In genomic region chr1:219317762-219318353, GRCh38 we compare ENCODE assay signal across 10 cellular contexts.
DNase-seq lines count a peak whose midpoint lies in the region; ATAC-seq, FAIRE-seq and TF ChIP-seq lines count a peak whose summit lies in the region.
"Had no signal": no experiment of that assay in that cellular context is flagged by ENCODE, and none has a peak within 500 bp of the region (broad histone marks: within the 10 kb centered on the region; RNA-seq: fewer than 3 reads in every experiment).

No MANE protein-coding gene starts in this region.

- peak; percentile 15 for DNase-seq in GM12891 (ENCODE audit: insufficient read length, low spot score)
- peak; percentile 39 for DNase-seq in WERI-Rb-1
- no peak for DNase-seq in lower lobe of right lung
- no peak for DNase-seq in COR-L47 (lab: John Stamatoyannopoulos, UW)
- DNase-seq: activated T-cell treated with anti-CD3 and anti-CD28 coated beads, Interleukin-2, amount 50 U/mL, for 1 hour had no signal

- H3K9me3 ChIP-seq in WERI-Rb-1 (ENCODE audit: severe bottlenecking), result no peaks in the 10 kb centered on the region
- H3K9me3 ChIP-seq in lower lobe of right lung, result no peaks in the 10 kb centered on the region

- H3K4me3 ChIP-seq in WERI-Rb-1 (ENCODE audit: low read depth, low read length) (no peak overlapping the region), lower lobe of right lung (no peak overlapping the region)

- ATAC-seq in HG02642 (IDR thresholded peaks at IDR 0.05; ENCODE audit: poor library complexity, unreplicated experiment), result peak; percentile 62
- ATAC-seq in lower lobe of right lung, result peak; percentile 59 to 65
- ATAC-seq in GM21515 (IDR thresholded peaks at IDR 0.05; ENCODE audit: unreplicated experiment), result no peak
- no peak for ATAC-seq in HG02884 (IDR thresholded peaks at IDR 0.05; ENCODE audit: unreplicated experiment)
- ATAC-seq in GM21526 (IDR thresholded peaks at IDR 0.05; ENCODE audit: low FRiP score, unreplicated experiment), result no peak

- H3K36me3 ChIP-seq in WERI-Rb-1, result no peaks in the 10 kb centered on the region
- H3K36me3 ChIP-seq in lower lobe of right lung, result no peaks in the 10 kb centered on the region

- intact Hi-C loops in lower lobe of right lung (cut with DNase I), result no loop called here

- H3K4me1 ChIP-seq in lower lobe of right lung, result no peaks in the 10 kb centered on the region

- FAIRE-seq in GM12891 (lab: Jason Lieb, UNC), result peak; percentile 20
- FAIRE-seq: HTR-8/SVneo had no signal

- TF ChIP-seq POLR2A in GM12891 (IDR thresholded peaks at IDR 0.05; ENCODE audit: low read depth, low read length), result no peak

- H3K27ac ChIP-seq in WERI-Rb-1 (no peak overlapping the region), lower lobe of right lung (no peak overlapping the region)

- TF ChIP-seq CTCF in WERI-Rb-1 (IDR thresholded peaks at IDR 0.05; ENCODE audit: low read depth, low read length) (peak; percentile 86), lower lobe of right lung (IDR thresholded peaks at IDR 0.05) (peak; percentile 14)

- H3K27me3 ChIP-seq in WERI-Rb-1 (ENCODE audit: insufficient read depth, low read depth, severe bottlenecking) (no peaks in the 10 kb centered on the region), lower lobe of right lung (ENCODE audit: low read depth) (no peaks in the 10 kb centered on the region)

TF ChIP-seq in GM12891, 5 proteins besides CTCF, POLR2A, EP300 and RAD21:
- no peak for TF ChIP-seq TAF1 (IDR thresholded peaks at IDR 0.05; ENCODE audit: low read depth, low read length)
- no peak for TF ChIP-seq POU2F2 (IDR thresholded peaks at IDR 0.05; ENCODE audit: low read depth, low read length)
- no peak for TF ChIP-seq PAX5 (IDR thresholded peaks at IDR 0.05; ENCODE audit: insufficient read depth, low read length, severe bottlenecking)
- TF ChIP-seq SPI1 (IDR thresholded peaks at IDR 0.05; ENCODE audit: low read depth, low read length), result no peak

Comparison
In these comparisons a context has a peak if more than half of its experiments do, and no peak if none do; other contexts are left out.
1. DNase-seq: peak in GM12891 (single experiment) and WERI-Rb-1 (single experiment); none in lower lobe of right lung (single experiment) and COR-L47 (single experiment).
2. ATAC-seq: peak in HG02642 (single experiment) and lower lobe of right lung (2 of 2); none in GM21515 (single experiment), HG02884 (single experiment) and GM21526 (single experiment).